14 cellular contexts compared by ENCODE assay signal in the genomic region with DNA sequence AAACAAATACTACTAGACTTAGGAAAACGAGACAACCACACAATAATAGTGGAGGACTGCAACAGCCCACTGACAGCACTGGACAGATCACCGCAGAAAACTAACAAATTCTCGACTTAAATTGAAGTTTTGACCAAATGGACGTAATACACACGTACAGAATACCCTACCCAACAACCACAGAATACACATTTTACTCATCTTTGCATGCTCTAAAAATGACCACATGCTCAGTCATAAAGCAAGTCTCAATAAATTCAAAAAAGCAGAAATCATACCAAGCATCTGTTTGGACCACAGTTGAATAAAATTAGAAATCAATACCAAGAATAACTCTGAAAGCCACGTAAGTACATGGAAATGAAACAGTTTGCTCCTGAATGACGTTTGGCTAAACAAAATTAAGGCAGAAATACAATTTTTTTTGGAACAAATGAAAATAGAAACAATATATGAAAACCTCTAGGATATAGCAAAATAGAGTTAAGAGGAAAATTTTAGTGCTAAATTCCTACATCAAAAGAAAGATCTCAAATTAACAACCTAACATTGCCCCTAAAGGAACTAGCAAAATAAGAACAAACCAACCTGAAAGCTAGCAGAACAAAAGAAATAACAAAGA. TPM values are rescaled to one million over a fixed set of nuclear protein-coding genes. Genes with fewer than 3 reads are reported as not detected.
DNase-seq lines count a peak whose midpoint lies in the region; ATAC-seq, FAIRE-seq and TF ChIP-seq lines count a peak whose summit lies in the region.
"Had no signal": no experiment of that assay in that cellular context is flagged by ENCODE, and none has a peak within 500 bp of the region (broad histone marks: within the 10 kb centered on the region; RNA-seq: fewer than 3 reads in every experiment).

No MANE protein-coding gene starts in this region.

- SMC1A ChIA-PET in GM12878 (lab: Charles Lee; ENCODE audit: uncharacterized antibody, unreplicated experiment), result interaction anchor here (0.9 to 1.3 kb wide), 7 partner anchors 9 to 49 kb away, joined by 3 to 9 read pairs (median 4); no protein-coding TSS in a partner anchor

- in situ Hi-C loops in GM12878 (cut with MboI), result no loop called here

- H3K9me3 ChIP-seq in GM12878 (replicated peaks; ENCODE audit: control insufficient read depth, insufficient read depth, low read length), result peaks cover 4% of the 10 kb centered on the region; the same call in 2 of the 3 replicates
- H3K9me3 ChIP-seq: colonic mucosa had no signal

- no peaks in the 10 kb centered on the region for H3K79me2 ChIP-seq in GM12878 (ENCODE audit: control insufficient read depth, insufficient read depth, low read length)

- RAD21 ChIA-PET in GM12878 (lab: Charles Lee; ENCODE audit: unreplicated experiment), result interaction anchor here (1.0 kb wide), 1 partner anchor 8 kb away, joined by 3 read pairs; no protein-coding TSS in a partner anchor

- H3K4me2 ChIP-seq in GM12878 (ENCODE audit: control insufficient read depth, insufficient read depth), result peak overlapping the region; percentile 63

- intact Hi-C loops in GM12878 (cut with micrococcal nuclease; ENCODE audit: unreplicated experiment), result loop anchor here (2.0 kb wide), 2 partner anchors 30 to 58 kb away; a partner anchor contains a TSS
- intact Hi-C loops in posterior vena cava (cut with DNase I), result no loop called here

- no peaks in the 10 kb centered on the region; a peak in 1 of 4 replicates for H3K36me3 ChIP-seq in GM12878 (ENCODE audit: control insufficient read depth in 2 of 2, insufficient read depth in 2 of 2, low read length in 1 of 2)
- H3K36me3 ChIP-seq: colonic mucosa had no signal

- peak overlapping the region; percentile 67 for H3K27ac ChIP-seq in GM12878 (ENCODE audit: control insufficient read depth, insufficient read depth)
- H3K27ac ChIP-seq: colonic mucosa had no signal

- H4K20me1 ChIP-seq in GM12878 (ENCODE audit: control insufficient read depth, insufficient read depth), result no peaks in the 10 kb centered on the region; the same call in 1 of the 2 replicates

- DNase-seq in GM12878 (ENCODE audit: low read depth, low spot score) (peak; percentile 85), NOMO-1 treated with DMSO at 0.1 percent for 48 hours (lab: John Stamatoyannopoulos, UW; ENCODE audit: unreplicated experiment) (no peak), posterior vena cava (ENCODE audit: low spot score) (no peak), NCI-H2029 treated with DMSO at 0.1 percent for 48 hours (lab: John Stamatoyannopoulos, UW) (no peak)
- DNase-seq: activated CD4-positive, alpha-beta T cell treated with anti-CD3 and anti-CD28 coated beads, Interleukin-2, amount 10 ng/mL, durations not matched to agents 7 days and 5 days; colonic mucosa; COR-L47; NCI-H1048; NK-92 treated with Interleukin-12 subunit alpha and Interleukin-12 subunit beta, amount 100 ng/mL, for 24 hours; small intestine had no signal

- H2AFZ ChIP-seq in GM12878 (ENCODE audit: control insufficient read depth, low read depth, low read length), result no peak overlapping the region

- peak; percentile 85 for ATAC-seq in GM18873 (IDR thresholded peaks at IDR 0.05; ENCODE audit: low FRiP score, unreplicated experiment)
- peak; percentile 82 for ATAC-seq in GM21526 (IDR thresholded peaks at IDR 0.05; ENCODE audit: low FRiP score, unreplicated experiment)
- peak; percentile 66 for ATAC-seq in HG03097 (IDR thresholded peaks at IDR 0.05; ENCODE audit: low FRiP score, unreplicated experiment)
- ATAC-seq in GM12878, result peak; percentile 92
- ATAC-seq in HG02571 (IDR thresholded peaks at IDR 0.05; ENCODE audit: unreplicated experiment), result no peak

- peak; percentile 13 for FAIRE-seq in GM12878 (lab: Jason Lieb, UNC)
- FAIRE-seq: small intestine had no signal

- CTCF ChIA-PET in GM12878 (lab: Yijun Ruan, JAX), result no interaction called here

- H3K9ac ChIP-seq in GM12878 (ENCODE audit: control insufficient read depth, insufficient read depth, low read length), result no peak overlapping the region

- 1% methylated on average over 7 of the region's 7 CpGs for WGBS in GM12878 (ENCODE audit: insufficient coverage, insufficient replicate concordance, low lambda C conversion rate, missing lambda C conversion rate)

- no peak for TF ChIP-seq RAD21 in GM12878 (IDR thresholded peaks at IDR 0.05; ENCODE audit: insufficient read depth, low read depth, low read length)

- POLR2A ChIA-PET in GM12878 (lab: Charles Lee), result interaction anchor here (0.7 kb wide), 1 partner anchor 27 kb away, joined by 3 read pairs; no protein-coding TSS in a partner anchor

- peak; percentile 99; a peak in 3 of 4 replicates for TF ChIP-seq EP300 in GM12878 (IDR thresholded peaks at IDR 0.05; ENCODE audit: borderline replicate concordance in 1 of 2, control insufficient read depth in 1 of 2, low read depth in 2 of 2, low read length in 2 of 2)

- no peaks in the 10 kb centered on the region for H3K27me3 ChIP-seq in GM12878 (replicated peaks in 1 of 2; ENCODE audit: control insufficient read depth in 2 of 2, insufficient read depth in 2 of 2, low read length in 1 of 2)
- H3K27me3 ChIP-seq: colonic mucosa had no signal

- H3K4me1 ChIP-seq in GM12878 (ENCODE audit: control insufficient read depth, insufficient read depth, low read length), result peaks cover 21% of the 10 kb centered on the region
- H3K4me1 ChIP-seq: colonic mucosa had no signal

- TF ChIP-seq CTCF in GM12878 (IDR thresholded peaks at IDR 0.05 in 2 of 3, conservative IDR thresholded peaks at IDR 0.05 in 1 of 3; ENCODE audit: control insufficient read depth in 2 of 3, extremely low read depth in 1 of 3, insufficient read depth in 1 of 3, low read depth in 3 of 3, low read length in 3 of 3), result no peak

- no peak for TF ChIP-seq POLR2A in GM12878 (IDR thresholded peaks at IDR 0.05; ENCODE audit: low read depth, low read length)

- BruUV-seq in GM12878 (replicated peaks; lab: Mats Ljungman, UMichigan), result no TSS peak

- peak overlapping the region; percentile 26; the same call in 1 of the 2 replicates for H3K4me3 ChIP-seq in GM12878
- H3K4me3 ChIP-seq: colonic mucosa had no signal

TF ChIP-seq in GM12878, 131 proteins besides CTCF, POLR2A, EP300 and RAD21 (continues in another document):
- TF ChIP-seq CREM (IDR thresholded peaks at IDR 0.05; ENCODE audit: low read depth), result peak; percentile 98
- TF ChIP-seq YY1 (IDR thresholded peaks at IDR 0.05; ENCODE audit: low read depth, low read length), result 0 out of 2 replicates have a peak, but pooled peaks have one; percentile 28
- peak; percentile 93 for TF ChIP-seq KLF5 (IDR thresholded peaks at IDR 0.05; ENCODE audit: partially characterized antibody)
- 0 out of 2 replicates have a peak, but pooled peaks have one; percentile 49 for TF ChIP-seq ZNF24 (IDR thresholded peaks at IDR 0.05)
- TF ChIP-seq, protein P1, sequence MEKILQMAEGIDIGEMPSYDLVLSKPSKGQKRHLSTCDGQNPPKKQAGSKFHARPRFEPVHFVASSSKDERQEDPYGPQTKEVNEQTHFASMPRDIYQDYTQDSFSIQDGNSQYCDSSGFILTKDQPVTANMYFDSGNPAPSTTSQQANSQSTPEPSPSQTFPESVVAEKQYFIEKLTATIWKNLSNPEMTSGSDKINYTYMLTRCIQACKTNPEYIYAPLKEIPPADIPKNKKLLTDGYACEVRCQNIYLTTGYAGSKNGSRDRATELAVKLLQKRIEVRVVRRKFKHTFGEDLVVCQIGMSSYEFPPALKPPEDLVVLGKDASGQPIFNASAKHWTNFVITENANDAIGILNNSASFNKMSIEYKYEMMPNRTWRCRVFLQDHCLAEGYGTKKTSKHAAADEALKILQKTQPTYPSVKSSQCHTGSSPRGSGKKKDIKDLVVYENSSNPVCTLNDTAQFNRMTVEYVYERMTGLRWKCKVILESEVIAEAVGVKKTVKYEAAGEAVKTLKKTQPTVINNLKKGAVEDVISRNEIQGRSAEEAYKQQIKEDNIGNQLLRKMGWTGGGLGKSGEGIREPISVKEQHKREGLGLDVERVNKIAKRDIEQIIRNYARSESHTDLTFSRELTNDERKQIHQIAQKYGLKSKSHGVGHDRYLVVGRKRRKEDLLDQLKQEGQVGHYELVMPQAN (conservative IDR thresholded peaks at IDR 0.05), result 0 out of 2 replicates have a peak, but pooled peaks have one; percentile 41

RNA-seq across cellular contexts. Expression of a gene that starts 30.6 kb away (rescaled TPM):
- total RNA-seq in GM12878 (2013; cell fraction: nucleolus; rRNA removed), result 283 and 289 TPM in 2 replicates
- total RNA-seq in GM12878 (2014; rRNA removed), result 38.4 and 45.6 TPM in 2 replicates
- total RNA-seq in GM12878 (2014; rRNA removed; fragmentation: Illumina TruSeq; extraction: Trizol), result 45.1 and 46.3 TPM in 2 replicates
- total RNA-seq in GM12878 (2021), result 44.5 and 49.4 TPM in 2 replicates
- 5.9 TPM for polyA plus RNA-seq in GM12878 (2011; ENCODE audit: low read depth)
- polyA plus RNA-seq in GM12878 (2011; rRNA removed), result 102 and 143 TPM in 2 replicates
- polyA plus RNA-seq in GM12878 (2011; cell fraction: cytosol; rRNA removed), result 41.0 and 52.2 TPM in 2 replicates
- 58.2 and 63.3 TPM in 2 replicates for polyA plus RNA-seq in GM12878 (2011; cell fraction: nucleus; rRNA removed)
- polyA plus RNA-seq in GM12878 (2012), result 20.4 and 27.9 TPM in 2 replicates
- 61.4 and 74.0 TPM in 2 replicates for polyA plus RNA-seq in GM12878 (2014; fragmentation: Illumina TruSeq; extraction: Trizol)
- 1 to 10 TPM; 3.9 to 4.3 TPM for polyA plus RNA-seq in GM12878 (2014; fragmentation: Nextera tagmentation; extraction: Ambion mirVana)
- polyA plus RNA-seq in GM12878 (2014; rRNA removed), result 32.7 and 39.8 TPM in 2 replicates
- 10 to 100 TPM; 38.2 to 40.3 TPM for polyA plus RNA-seq in GM12878 (2016; fragmentation: Nextera tagmentation; extraction: Ambion mirVana)
- polyA minus RNA-seq in GM12878 (2011; rRNA and poly(A)+ RNA removed), result 47.9 and 72.2 TPM in 2 replicates
- 23.1 and 25.4 TPM in 2 replicates for polyA minus RNA-seq in GM12878 (2011; cell fraction: cytosol; rRNA and poly(A)+ RNA removed)
- 51.7 and 64.1 TPM in 2 replicates for polyA minus RNA-seq in GM12878 (2011; cell fraction: nucleus; rRNA and poly(A)+ RNA removed)
- 10 to 100 TPM; 29.1 to 36.7 TPM for total RNA-seq in posterior vena cava
